Comparison of ENCODE assay signal across 18 cellular contexts in the genomic region with DNA sequence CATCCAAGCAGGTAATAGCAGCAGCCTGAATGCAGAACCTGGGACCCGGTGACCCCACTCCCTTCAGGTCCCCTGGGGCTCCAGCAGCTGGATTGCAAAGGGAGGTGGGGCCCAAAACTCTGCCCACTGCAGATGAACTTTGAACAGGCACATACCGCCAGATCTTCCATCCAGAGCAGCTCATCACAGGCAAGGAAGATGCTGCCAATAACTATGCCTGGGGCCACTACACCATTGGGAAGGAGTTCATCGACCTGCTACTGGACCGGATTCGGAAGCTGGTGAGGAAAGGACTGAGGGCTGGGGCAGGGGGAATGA. TPM values are rescaled to one million over a fixed set of nuclear protein-coding genes. Genes with fewer than 3 reads are reported as not detected.
DNase-seq lines count a peak whose midpoint lies in the region; ATAC-seq, FAIRE-seq and TF ChIP-seq lines count a peak whose summit lies in the region.
"Had no signal": no experiment of that assay in that cellular context is flagged by ENCODE, and none has a peak within 500 bp of the region (broad histone marks: within the 10 kb centered on the region; RNA-seq: fewer than 3 reads in every experiment).

No MANE protein-coding gene starts in this region.

- H3K4me1 ChIP-seq in left ventricle myocardium inferior: peaks cover 19% of the 10 kb centered on the region
- peaks cover 6 to 16% (median 12%) of the 10 kb centered on the region in 4 donors for H3K4me1 ChIP-seq in liver (ENCODE audit: control insufficient read depth in 4 of 4, insufficient read depth in 4 of 4, low read length in 3 of 4)
- H3K4me1 ChIP-seq in upper lobe of right lung: no peaks in the 10 kb centered on the region

- FAIRE-seq in urothelium cell line (lab: Jason Lieb, UNC): no peak
- FAIRE-seq in RCC 7860 (lab: Jason Lieb, UNC): no peak

- TF ChIP-seq CTCF in left ventricle myocardium inferior (IDR thresholded peaks at IDR 0.05; ENCODE audit: borderline replicate concordance): no peak
- TF ChIP-seq CTCF in liver (IDR thresholded peaks at IDR 0.05; ENCODE audit: low read depth, low read length, missing input control): no peak
- TF ChIP-seq CTCF in upper lobe of right lung (IDR thresholded peaks at IDR 0.05): no peak

- no peak for ATAC-seq in upper lobe of right lung
- ATAC-seq in GM18520 (IDR thresholded peaks at IDR 0.05; ENCODE audit: unreplicated experiment): no peak
- ATAC-seq: HCT116 had no signal

- H3K4me3 ChIP-seq in left ventricle myocardium inferior (no peak overlapping the region), liver (ENCODE audit: low read depth in 1 of 3, low read length in 3 of 3) (no peak overlapping the region), upper lobe of right lung (no peak overlapping the region)
- H3K4me3 ChIP-seq: SK-N-MC had no signal

- H3K36me3 ChIP-seq in left ventricle myocardium inferior (no peaks in the 10 kb centered on the region), liver (ENCODE audit: control insufficient read depth in 4 of 4, insufficient read depth in 3 of 4, low read depth in 1 of 4, low read length in 3 of 4) (no peaks in the 10 kb centered on the region), upper lobe of right lung (no peaks in the 10 kb centered on the region)

- TF ChIP-seq RAD21 in liver (IDR thresholded peaks at IDR 0.05): no peak

- WGBS in liver: 31% methylated on average over 5 of the region's 5 CpGs

- intact Hi-C loops in left ventricle myocardium inferior (cut with micrococcal nuclease): no loop called here
- intact Hi-C loops in cardiac septum (cut with DNase I): no loop called here
- intact Hi-C loops in upper lobe of right lung (cut with DNase I): no loop called here

- no peak overlapping the region for H3K9ac ChIP-seq in liver (ENCODE audit: low read depth in 1 of 2, low read length in 2 of 2)

- no peak for DNase-seq in left ventricle myocardium inferior
- no peak for DNase-seq in cardiac septum (ENCODE audit: low spot score)
- no peak for DNase-seq in epithelial cell of prostate (ENCODE audit: low read depth, low spot score)
- DNase-seq in upper lobe of right lung: peak; percentile 28
- DNase-seq in urothelium cell line (ENCODE audit: low spot score): no peak
- no peak for DNase-seq in RCC 7860 (ENCODE audit: low spot score)
- DNase-seq: 8988T, IMR-90, KG1, MM.1S, NCI-H446 treated with DMSO at 0.1 percent for 48 hours, SIG-M5 had no signal

- H3K27ac ChIP-seq in left ventricle myocardium inferior (replicated peaks) (peak overlapping the region; percentile 25), epithelial cell of prostate (peak overlapping the region; percentile 34), liver (ENCODE audit: low read depth in 1 of 2, low read length in 2 of 2) (no peak overlapping the region), upper lobe of right lung (no peak overlapping the region)
- H3K27ac ChIP-seq: SK-N-MC had no signal

- H3K27me3 ChIP-seq in left ventricle myocardium inferior (ENCODE audit: low read depth): no peaks in the 10 kb centered on the region
- no peaks in the 10 kb centered on the region for H3K27me3 ChIP-seq in liver (ENCODE audit: control insufficient read depth in 4 of 4, insufficient read depth in 4 of 4, low read length in 3 of 4)
- no peaks in the 10 kb centered on the region for H3K27me3 ChIP-seq in upper lobe of right lung

- H3K9me3 ChIP-seq in left ventricle myocardium inferior (replicated peaks) (no peaks in the 10 kb centered on the region), liver (ENCODE audit: control insufficient read depth in 4 of 4, low read length in 3 of 4) (no peaks in the 10 kb centered on the region), upper lobe of right lung (no peaks in the 10 kb centered on the region)

TF ChIP-seq in liver, 16 proteins besides CTCF, POLR2A, EP300 and RAD21:
- TF ChIP-seq SP1 (IDR thresholded peaks at IDR 0.05): peak; percentile 43
- TF ChIP-seq NR2F2 (IDR thresholded peaks at IDR 0.05): no peak
- no peak for TF ChIP-seq EGR1 (IDR thresholded peaks at IDR 0.05; ENCODE audit: low read depth in 2 of 2)
- no peak for TF ChIP-seq TAF1 (conservative IDR thresholded peaks at IDR 0.05)
- peak; percentile 58 to 63 for TF ChIP-seq HNF4A (conservative IDR thresholded peaks at IDR 0.05)
- TF ChIP-seq RXRA (IDR thresholded peaks at IDR 0.05): peak; percentile 45 to 65
- TF ChIP-seq FOXA2 (IDR thresholded peaks at IDR 0.05): no peak
- TF ChIP-seq HNF4G (IDR thresholded peaks at IDR 0.05): peak; percentile 27
- TF ChIP-seq, protein P1, sequence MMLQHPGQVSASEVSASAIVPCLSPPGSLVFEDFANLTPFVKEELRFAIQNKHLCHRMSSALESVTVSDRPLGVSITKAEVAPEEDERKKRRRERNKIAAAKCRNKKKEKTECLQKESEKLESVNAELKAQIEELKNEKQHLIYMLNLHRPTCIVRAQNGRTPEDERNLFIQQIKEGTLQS (IDR thresholded peaks at IDR 0.05): no peak

RNA-seq across cellular contexts. Expression of a gene that starts 9.2 kb away (rescaled TPM):
- 77.5 TPM for total RNA-seq in left ventricle myocardium inferior
- total RNA-seq in cardiac septum: 78.0 TPM
- 10 to 100 TPM; 22.0 to 71.8 TPM for total RNA-seq in liver
- 10 to 100 TPM in 1 of 2 donors, 1 to 10 TPM in 1; 7.4 to 32.0 TPM for polyA plus RNA-seq in liver
- total RNA-seq in upper lobe of right lung: 79.4 TPM

RNA-seq across cellular contexts. Expression of a gene that starts 16.3 kb away (rescaled TPM):
- total RNA-seq in left ventricle myocardium inferior (130 TPM), cardiac septum (164 TPM), liver (10 to 100 TPM; 16.2 to 25.5 TPM), upper lobe of right lung (45.4 TPM)
- polyA plus RNA-seq in liver: 10 to 100 TPM; 37.6 to 63.1 TPM

RNA-seq across cellular contexts. Expression of a gene that starts 17.0 kb away (rescaled TPM):
- not detected for total RNA-seq in left ventricle myocardium inferior
- total RNA-seq in cardiac septum: not detected
- total RNA-seq in liver: under 1 TPM in 1 of 2 donors, not detected in 1; 0.08 TPM
- under 1 TPM; 0.19 to 0.20 TPM for polyA plus RNA-seq in liver
- not detected for total RNA-seq in upper lobe of right lung
- total RNA-seq: H4, IMR-90 had no signal
- polyA plus RNA-seq: BJ, IMR-90 had no signal

RNA-seq across cellular contexts. Expression of a gene that starts 24.7 kb away (rescaled TPM):
- total RNA-seq in left ventricle myocardium inferior (19.2 TPM), cardiac septum (16.3 TPM), liver (10 to 100 TPM; 14.8 to 44.3 TPM), upper lobe of right lung (21.4 TPM)
- polyA plus RNA-seq in liver: 10 to 100 TPM in 1 of 2 donors, 1 to 10 TPM in 1; 5.8 to 32.5 TPM

RNA-seq across cellular contexts. Expression of a gene that starts 24.8 kb away (rescaled TPM):
- 1.7 TPM for total RNA-seq in left ventricle myocardium inferior
- total RNA-seq in cardiac septum: 2.0 TPM
- 1 to 10 TPM; 2.8 to 5.2 TPM for total RNA-seq in liver
- polyA plus RNA-seq in liver: 1 to 10 TPM; 2.3 TPM
- 10.0 TPM for total RNA-seq in upper lobe of right lung

Comparison
In these comparisons a context has a peak if more than half of its experiments do, and no peak if none do; other contexts are left out.
1. H3K27ac ChIP-seq: peak in left ventricle myocardium inferior (single experiment) and epithelial cell of prostate (single experiment); none in liver (0 of 2) and upper lobe of right lung (single experiment).